ENCODE assay signal across 8 cellular contexts in genomic region chr5:176237971-176238644, GRCh38. TPM values are rescaled to one million over a fixed set of nuclear protein-coding genes. Genes with fewer than 3 reads are reported as not detected.
DNase-seq lines count a peak whose midpoint lies in the region; ATAC-seq, FAIRE-seq and TF ChIP-seq lines count a peak whose summit lies in the region.
"Not testable (repeated sequence)": the region's sequence is repeated elsewhere in the genome, so short reads cannot be mapped to it uniquely, and the experiment has no call there.

Gene SIMC1, plus strand, starts transcription at chr5:176238424. Its CDS starts 85 bp downstream, at chr5:176238509.

- H3K9me2 ChIP-seq in HCT116 (ENCODE audit: insufficient read depth) = not testable (repeated sequence)

- H4K20me1 ChIP-seq in HCT116 (ENCODE audit: insufficient read depth) = not testable (repeated sequence)

- H3K9me3 ChIP-seq in HCT116 (ENCODE audit: control insufficient read depth in 1 of 2, insufficient read depth in 1 of 2, low read depth in 1 of 2, low read length in 2 of 2); left ventricle myocardium inferior (replicated peaks); transverse colon: not testable (repeated sequence)

- peak within 1 kb of the TSS; percentile 45; the same call in 1 of the 2 replicates for H3K9ac ChIP-seq in HCT116 (ENCODE audit: low read length)

- 10% methylated on average over 22 of the region's 81 CpGs; no CpG with 5 or more reads in 1 of the 2 donors for WGBS in transverse colon (ENCODE audit: low coverage in 1 of 2), 2 donors

- H3K9me3 Mint-ChIP-seq in progenitor cell of endocrine pancreas (ENCODE audit: low read depth) = not testable (repeated sequence)

- not testable (repeated sequence) for BruUV-seq in HCT116 (replicated peaks; lab: Mats Ljungman, UMichigan)

- not testable (repeated sequence) for TF ChIP-seq POLR2A in GM12891 (IDR thresholded peaks at IDR 0.05; ENCODE audit: low read depth, low read length); HCT116 (IDR thresholded peaks at IDR 0.05; ENCODE audit: borderline replicate concordance, extremely low read depth, insufficient read depth, insufficient read length); transverse colon (IDR thresholded peaks at IDR 0.05)

- POLR2A ChIA-PET in HCT116 (lab: Charles Lee) = not testable (repeated sequence)

- peak within 1 kb of the TSS; percentile 66 for H3K4me3 Mint-ChIP-seq in progenitor cell of endocrine pancreas (ENCODE audit: low read depth)

- H3K27me3 Mint-ChIP-seq in progenitor cell of endocrine pancreas = not testable (repeated sequence)

- FAIRE-seq in GM12891 (lab: Jason Lieb, UNC) = peak; percentile 62

- not testable (repeated sequence) for TF ChIP-seq EP300 in transverse colon (IDR thresholded peaks at IDR 0.05; ENCODE audit: low read depth)

- H3K4me1 Mint-ChIP-seq in progenitor cell of endocrine pancreas (ENCODE audit: low read depth) = not testable (repeated sequence)

- H3K4me1 ChIP-seq in HCT116 (ENCODE audit: control insufficient read depth in 1 of 2, insufficient read depth in 2 of 2, low read length in 2 of 2); left ventricle myocardium inferior; transverse colon: not testable (repeated sequence)

- not testable (repeated sequence) for H3K36me3 Mint-ChIP-seq in progenitor cell of endocrine pancreas (ENCODE audit: insufficient read depth)

- H3K4me2 ChIP-seq in HCT116 (ENCODE audit: low read length) = peak within 1 kb of the TSS; percentile 47

- not testable (repeated sequence) for H3K79me2 ChIP-seq in HCT116 (ENCODE audit: insufficient read depth, low read length)

- H3K36me3 ChIP-seq in HCT116 (ENCODE audit: control insufficient read depth in 1 of 2, insufficient read depth in 2 of 2, low read length in 2 of 2); left ventricle myocardium inferior; transverse colon: not testable (repeated sequence)

- H2AFZ ChIP-seq in HCT116 (ENCODE audit: low read depth, low read length, poor library complexity, severe bottlenecking) = not testable (repeated sequence)

- intact Hi-C loops in HCT116 (cut with micrococcal nuclease); left ventricle myocardium inferior (cut with micrococcal nuclease); transverse colon (cut with DNase I; ENCODE audit: low total_unique reads): not testable (repeated sequence)

- not testable (repeated sequence) for H3K27ac ChIP-seq in HCT116 (ENCODE audit: low read depth, low read length)
- H3K27ac ChIP-seq in left ventricle myocardium inferior (replicated peaks) (peak within 1 kb of the TSS; percentile 42), transverse colon (peak within 1 kb of the TSS; percentile 55 to 82 (median 74))

- H3K4me3 ChIP-seq in HCT116 (replicated peaks in 1 of 2; ENCODE audit: low read depth in 1 of 2, low read length in 2 of 2) (peak within 1 kb of the TSS; percentile 28 to 44; a peak in 3 of 4 replicates), astrocyte of the cerebellum (ENCODE audit: low read depth, low read length) (peak within 1 kb of the TSS; percentile 29), left ventricle myocardium inferior (peak within 1 kb of the TSS; percentile 70), transverse colon (peak within 1 kb of the TSS in 3 of 4 donors; percentile 53 to 67 (median 56))
- H3K4me3 ChIP-seq in Jurkat, Clone E6-1 (ENCODE audit: low read length) = peak within 1 kb of the TSS; percentile 15; the same call in 1 of the 2 replicates

- DNase-seq in GM12891 (ENCODE audit: insufficient read length, low spot score) (peak; percentile 41), UCSD-AML1 (lab: John Stamatoyannopoulos, UW; ENCODE audit: unreplicated experiment) (peak; percentile 17), left ventricle myocardium inferior (peak; percentile 48), progenitor cell of endocrine pancreas (ENCODE audit: low spot score, unreplicated experiment) (peak; percentile 55), transverse colon (peak; percentile 43)
- DNase-seq in HCT116 (ENCODE audit: low read depth, low spot score); Jurkat, Clone E6-1 (ENCODE audit: low read depth, low spot score); astrocyte of the cerebellum (ENCODE audit: low read depth): not testable (repeated sequence)

- H3K27me3 ChIP-seq in HCT116 (ENCODE audit: insufficient read depth, low read length); left ventricle myocardium inferior (ENCODE audit: low read depth); transverse colon: not testable (repeated sequence)

- in situ Hi-C loops in astrocyte of the cerebellum (cut with HindIII; ENCODE audit: low sequenced_read_pairs); transverse colon (cut with MboI; ENCODE audit: low pct_ligation_motif_present in 1 of 4, low pct_unique_long_range_greater_than_20kb in 1 of 4, low sequenced_read_pairs in 3 of 4): not testable (repeated sequence)

- CTCF ChIA-PET in HCT116 (lab: Charles Lee) = not testable (repeated sequence)

- not testable (repeated sequence) for TF ChIP-seq CTCF in HCT116 (IDR thresholded peaks at IDR 0.05 in 2 of 3, conservative IDR thresholded peaks at IDR 0.05 in 1 of 3; ENCODE audit: borderline replicate concordance in 1 of 3, insufficient read depth in 1 of 3, low read depth in 2 of 3, low read length in 2 of 3); astrocyte of the cerebellum (IDR thresholded peaks at IDR 0.05; ENCODE audit: low read depth, low read length, missing control alignments); left ventricle myocardium inferior (IDR thresholded peaks at IDR 0.05; ENCODE audit: borderline replicate concordance); progenitor cell of endocrine pancreas (IDR thresholded peaks at IDR 0.05; ENCODE audit: unreplicated experiment); transverse colon (IDR thresholded peaks at IDR 0.05)

- ATAC-seq in HCT116 = peak; percentile 84

- RAD21 ChIA-PET in HCT116 (lab: Charles Lee; ENCODE audit: low non-redundant PET in 1 of 2, low total read pairs in 2 of 2, uncharacterized antibody in 2 of 2, unreplicated experiment in 2 of 2) = not testable (repeated sequence)

- H3K27ac Mint-ChIP-seq in progenitor cell of endocrine pancreas = not testable (repeated sequence)

- not testable (repeated sequence) for TF ChIP-seq RAD21 in HCT116 (IDR thresholded peaks at IDR 0.05; ENCODE audit: low read depth)

TF ChIP-seq in HCT116, 20 proteins besides CTCF, POLR2A, EP300 and RAD21:
- peak; percentile 26; the same call in 1 of the 2 replicates for TF ChIP-seq MAX (IDR thresholded peaks at IDR 0.05)
- TF ChIP-seq EGR1 (IDR thresholded peaks at IDR 0.05; ENCODE audit: low read depth) = 0 out of 2 replicates have a peak, but pooled peaks have one; percentile 31

RNA-seq across cellular contexts. Expression of gene SIMC1, which starts in this region (rescaled TPM):
- 4.2 TPM for polyA plus RNA-seq in GM12891 (2012; ENCODE audit: low read depth, missing spikeins)
- 19.7 TPM for total RNA-seq in HCT116 (2021; ENCODE audit: unreplicated experiment)
- 9.4 and 12.1 TPM in 2 replicates for polyA plus RNA-seq in HCT116 (2012)
- 31.6 TPM for polyA plus RNA-seq in Jurkat, Clone E6-1 (2012; ENCODE audit: insufficient read depth, insufficient read length)
- 4.7 TPM for total RNA-seq in left ventricle myocardium inferior
- 33.0 and 35.7 TPM in 2 replicates for total RNA-seq in progenitor cell of endocrine pancreas
- 10 to 100 TPM; 15.0 to 21.2 (median 17.7) TPM for total RNA-seq in transverse colon

Comparison
In these comparisons a context has a peak if more than half of its experiments do, and no peak if none do; other contexts are left out.
1. H3K4me3 ChIP-seq: peak in every context shown above with its lines; median percentile 70 in left ventricle myocardium inferior; 56 in transverse colon; 36 in HCT116; 29 in astrocyte of the cerebellum; 15 in Jurkat, Clone E6-1.